In genomic region chr11:119091966-119092879, GRCh38 we compare ENCODE assay signal across 9 cellular contexts. TPM values are rescaled to one million over a fixed set of nuclear protein-coding genes. Genes with fewer than 3 reads are reported as not detected.
DNase-seq lines count a peak whose midpoint lies in the region; ATAC-seq and TF ChIP-seq lines count a peak whose summit lies in the region.
"Had no signal": no experiment of that assay in that cellular context is flagged by ENCODE, and none has a peak within 500 bp of the region (broad histone marks: within the 10 kb centered on the region; RNA-seq: fewer than 3 reads in every experiment).

No MANE protein-coding gene starts in this region.

- no peak overlapping the region for H3K27ac ChIP-seq in SJSA1
- H3K27ac ChIP-seq in esophagus muscularis mucosa (replicated peaks in 1 of 4) = peak overlapping the region; percentile 96 to 99 (median 98)
- H3K27ac ChIP-seq in lower lobe of right lung = no peak overlapping the region

- TF ChIP-seq EP300 in esophagus muscularis mucosa (IDR thresholded peaks at IDR 0.05) = no peak

- intact Hi-C loops in esophagus muscularis mucosa (cut with DNase I) = no loop called here
- intact Hi-C loops in lower lobe of right lung (cut with DNase I) = no loop called here

- H3K4me1 ChIP-seq in SJSA1 (replicated peaks) (peaks cover 14% of the 10 kb centered on the region), esophagus muscularis mucosa (peaks cover 18 to 38% (median 28%) of the 10 kb centered on the region in 4 donors), lower lobe of right lung (peaks cover 23% of the 10 kb centered on the region)

- no peaks in the 10 kb centered on the region for H3K27me3 ChIP-seq in SJSA1 (replicated peaks)
- H3K27me3 ChIP-seq in esophagus muscularis mucosa = no peaks in the 10 kb centered on the region
- H3K27me3 ChIP-seq in lower lobe of right lung (ENCODE audit: low read depth) = no peaks in the 10 kb centered on the region
- H3K27me3 ChIP-seq: adrenal gland had no signal

- peak overlapping the region; percentile 60 for H3K27ac Mint-ChIP-seq in stimulated activated naive CD8-positive, alpha-beta T cell treated with anti-CD3 and anti-CD28 coated beads, Interleukin-15, Interleukin-2, amounts not matched to agents 100 ng/mL and 50 ng/mL, for 24 hours

- H3K9me3 Mint-ChIP-seq in stimulated activated naive CD8-positive, alpha-beta T cell treated with anti-CD3 and anti-CD28 coated beads, Interleukin-15, Interleukin-2, amounts not matched to agents 100 ng/mL and 50 ng/mL, for 24 hours = no peaks in the 10 kb centered on the region

- peaks cover 39% of the 10 kb centered on the region for H3K36me3 Mint-ChIP-seq in stimulated activated naive CD8-positive, alpha-beta T cell treated with anti-CD3 and anti-CD28 coated beads, Interleukin-15, Interleukin-2, amounts not matched to agents 100 ng/mL and 50 ng/mL, for 24 hours (ENCODE audit: low read depth)

- H3K4me3 ChIP-seq in SJSA1 (peak overlapping the region; percentile 92), esophagus muscularis mucosa (peak overlapping the region in 1 of 4 donors; percentile 74), lower lobe of right lung (no peak overlapping the region)

- TF ChIP-seq CTCF in esophagus muscularis mucosa (IDR thresholded peaks at IDR 0.05) = no peak
- TF ChIP-seq CTCF in lower lobe of right lung (IDR thresholded peaks at IDR 0.05) = no peak

- DNase-seq in stimulated activated naive CD8-positive, alpha-beta T cell treated with anti-CD3 and anti-CD28 coated beads, Interleukin-15, Interleukin-2, amounts not matched to agents 100 U/mL and 50 U/mL, for 24 hours = no peak
- no peak for DNase-seq in SJSA1 (ENCODE audit: low read depth in 1 of 2, low spot score in 2 of 2)
- no peak for DNase-seq in esophagus muscularis mucosa (ENCODE audit: extremely low spot score)
- no peak for DNase-seq in lower lobe of right lung
- DNase-seq in NCI-H1092 (lab: John Stamatoyannopoulos, UW) = no peak
- DNase-seq: adrenal gland had no signal

- peak overlapping the region; percentile 92 for H3K4me3 Mint-ChIP-seq in stimulated activated naive CD8-positive, alpha-beta T cell treated with anti-CD3 and anti-CD28 coated beads, Interleukin-15, Interleukin-2, amounts not matched to agents 100 ng/mL and 50 ng/mL, for 24 hours

- no peak for ATAC-seq in stimulated activated naive CD8-positive, alpha-beta T cell treated with anti-CD3 and anti-CD28 coated beads, Interleukin-15, Interleukin-2, amounts not matched to agents 100 U/mL and 50 U/mL, for 24 hours
- ATAC-seq in lower lobe of right lung (no peak), HG03354 (IDR thresholded peaks at IDR 0.05; ENCODE audit: poor library complexity, severe bottlenecking, unreplicated experiment) (no peak), HG03108 (IDR thresholded peaks at IDR 0.05; ENCODE audit: unreplicated experiment) (no peak)

- H3K9me3 ChIP-seq in SJSA1 (replicated peaks) (no peaks in the 10 kb centered on the region), esophagus muscularis mucosa (no peaks in the 10 kb centered on the region), lower lobe of right lung (no peaks in the 10 kb centered on the region)
- H3K9me3 ChIP-seq: adrenal gland had no signal

- 80% methylated on average over 12 of the region's 13 CpGs for WGBS in esophagus muscularis mucosa

- no peaks in the 10 kb centered on the region for H3K27me3 Mint-ChIP-seq in stimulated activated naive CD8-positive, alpha-beta T cell treated with anti-CD3 and anti-CD28 coated beads, Interleukin-15, Interleukin-2, amounts not matched to agents 100 ng/mL and 50 ng/mL, for 24 hours

- TF ChIP-seq POLR2A in esophagus muscularis mucosa (IDR thresholded peaks at IDR 0.05; ENCODE audit: low read depth) = no peak

- H3K4me1 Mint-ChIP-seq in stimulated activated naive CD8-positive, alpha-beta T cell treated with anti-CD3 and anti-CD28 coated beads, Interleukin-15, Interleukin-2, amounts not matched to agents 100 ng/mL and 50 ng/mL, for 24 hours (ENCODE audit: low read depth) = peaks cover 43% of the 10 kb centered on the region

- H3K36me3 ChIP-seq in SJSA1 (peaks cover 42% of the 10 kb centered on the region), esophagus muscularis mucosa (peaks cover 1 to 32% (median 22%) of the 10 kb centered on the region in 4 donors), lower lobe of right lung (peaks cover 22% of the 10 kb centered on the region)

RNA-seq across cellular contexts. Expression of gene HMBS, which starts 7.5 kb away (rescaled TPM):
- 2.1 and 6.4 TPM in 2 replicates for total RNA-seq in SJSA1 (2014; rRNA removed; shearing (Covaris generic))
- total RNA-seq in esophagus muscularis mucosa = 1 to 10 TPM; 3.1 to 7.8 (median 6.1) TPM
- 16.7 TPM for total RNA-seq in lower lobe of right lung

RNA-seq across cellular contexts. Expression of gene DPAGT1, which starts 9.4 kb away (rescaled TPM):
- 9.7 and 17.0 TPM in 2 replicates for total RNA-seq in SJSA1 (2014; rRNA removed; shearing (Covaris generic))
- 10 to 100 TPM; 14.2 to 28.7 (median 19.9) TPM for total RNA-seq in esophagus muscularis mucosa
- 40.6 TPM for total RNA-seq in lower lobe of right lung

RNA-seq across cellular contexts. Expression of gene C2CD2L, which starts 14.9 kb away (rescaled TPM):
- total RNA-seq in SJSA1 (2014; rRNA removed; shearing (Covaris generic)) = 5.1 and 5.4 TPM in 2 replicates
- total RNA-seq in esophagus muscularis mucosa (10 to 100 TPM in 2 of 4 donors, 1 to 10 TPM in 2; 7.5 to 15.2 (median 9.4) TPM), lower lobe of right lung (16.5 TPM)

RNA-seq across cellular contexts. Expression of gene VPS11, which starts 24.6 kb away (rescaled TPM):
- 5.6 and 11.2 TPM in 2 replicates for total RNA-seq in SJSA1 (2014; rRNA removed; shearing (Covaris generic))
- 10 to 100 TPM; 27.4 to 40.2 (median 32.4) TPM for total RNA-seq in esophagus muscularis mucosa
- 45.6 TPM for total RNA-seq in lower lobe of right lung

RNA-seq across cellular contexts. Expression of gene HINFP, which starts 29.2 kb away (rescaled TPM):
- total RNA-seq in SJSA1 (2014; rRNA removed; shearing (Covaris generic)) = 3.1 and 6.7 TPM in 2 replicates
- total RNA-seq in esophagus muscularis mucosa (10 to 100 TPM; 22.8 to 30.8 (median 26.4) TPM), lower lobe of right lung (31.0 TPM)

Comparison
In these comparisons a context has a peak if more than half of its experiments do, and no peak if none do; other contexts are left out.
1. H3K27ac ChIP-seq: peak in esophagus muscularis mucosa (4 of 4); none in SJSA1 (single experiment) and lower lobe of right lung (single experiment).